14 cellular contexts compared by ENCODE assay signal in the genomic region with DNA sequence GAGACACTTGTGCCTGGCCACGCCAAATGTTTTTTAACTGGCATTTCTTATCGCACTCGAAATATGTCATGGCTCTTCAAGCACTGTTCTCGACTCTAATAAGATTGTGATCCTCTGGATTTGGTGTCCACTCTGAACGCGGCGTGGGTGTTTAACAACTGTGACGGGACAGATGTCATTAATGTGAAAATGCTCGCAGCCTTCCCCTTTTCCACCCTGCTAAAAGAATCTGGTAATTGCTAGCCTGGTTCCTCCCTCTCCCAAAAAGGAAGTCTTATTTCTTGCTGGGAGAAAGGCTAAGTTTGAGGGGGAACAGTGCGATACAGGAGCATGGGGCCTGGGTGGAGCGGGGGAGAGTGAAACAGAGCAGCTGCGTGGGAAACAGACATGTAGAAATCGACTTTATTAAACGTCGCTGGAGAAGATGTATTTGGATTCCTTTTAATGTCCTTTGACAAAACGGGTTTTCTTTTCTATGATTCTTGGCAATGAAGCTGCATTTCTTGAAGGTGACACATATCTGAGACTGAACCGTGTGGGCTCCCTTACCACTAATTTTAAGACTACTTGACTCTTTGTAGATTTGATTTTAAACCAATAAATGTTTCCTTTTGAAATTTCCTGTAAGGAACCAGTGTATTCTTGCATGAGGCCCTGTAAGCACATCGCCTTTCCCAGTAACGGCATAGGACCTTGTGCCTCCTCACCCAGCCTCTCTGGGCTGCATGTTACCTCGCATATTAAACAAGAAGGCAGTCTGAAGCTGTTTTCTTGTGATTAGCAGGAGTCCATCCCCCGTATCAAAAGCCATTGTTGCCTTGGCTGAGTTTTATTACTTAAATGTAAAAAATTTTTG. TPM values are rescaled to one million over a fixed set of nuclear protein-coding genes. Genes with fewer than 3 reads are reported as not detected.
DNase-seq lines count a peak whose midpoint lies in the region; ATAC-seq and TF ChIP-seq lines count a peak whose summit lies in the region.
"Had no signal": no experiment of that assay in that cellular context is flagged by ENCODE, and none has a peak within 500 bp of the region (broad histone marks: within the 10 kb centered on the region; RNA-seq: fewer than 3 reads in every experiment).

No MANE protein-coding gene starts in this region.

- TF ChIP-seq CTCF in coronary artery (IDR thresholded peaks at IDR 0.05) (no peak), left lung (IDR thresholded peaks at IDR 0.05) (no peak)

- peak overlapping the region; percentile 61 to 74 for H3K9ac ChIP-seq in stomach smooth muscle (ENCODE audit: low read length in 2 of 2)
- H3K9ac ChIP-seq: KMS-11 had no signal

- H3K27ac ChIP-seq in coronary artery (peak overlapping the region; percentile 87 to 88), left lung (peak overlapping the region; percentile 0 to 2), stomach smooth muscle (ENCODE audit: low read length) (peak overlapping the region; percentile 69)
- H3K27ac ChIP-seq: KMS-11 had no signal

- H3K27me3 ChIP-seq in left lung = no peaks in the 10 kb centered on the region
- H3K27me3 ChIP-seq in stomach smooth muscle (ENCODE audit: control insufficient read depth in 1 of 2, insufficient read depth in 2 of 2, low read length in 2 of 2) = no peaks in the 10 kb centered on the region

- no peak overlapping the region for H3K27ac Mint-ChIP-seq in activated naive CD4-positive, alpha-beta T cell treated with anti-CD3 and anti-CD28 coated beads for 36 hours
- H3K27ac Mint-ChIP-seq: activated naive CD8-positive, alpha-beta T cell had no signal

- ATAC-seq in left lung (peak; percentile 64), HG03442 (IDR thresholded peaks at IDR 0.05; ENCODE audit: unreplicated experiment) (no peak)
- ATAC-seq: esophagus mucosa had no signal

- H3K4me3 Mint-ChIP-seq in activated naive CD4-positive, alpha-beta T cell treated with anti-CD3 and anti-CD28 coated beads for 36 hours = no peak overlapping the region
- H3K4me3 Mint-ChIP-seq: activated naive CD8-positive, alpha-beta T cell had no signal

- H3K4me1 ChIP-seq in left lung = no peaks in the 10 kb centered on the region
- peaks cover 23% of the 10 kb centered on the region for H3K4me1 ChIP-seq in stomach smooth muscle (ENCODE audit: control insufficient read depth, insufficient read depth, low read length)

- H3K36me3 Mint-ChIP-seq in activated naive CD4-positive, alpha-beta T cell treated with anti-CD3 and anti-CD28 coated beads for 36 hours (ENCODE audit: low read depth) = peaks cover 6% of the 10 kb centered on the region

- peaks cover 36% of the 10 kb centered on the region for H3K4me1 Mint-ChIP-seq in activated naive CD4-positive, alpha-beta T cell treated with anti-CD3 and anti-CD28 coated beads for 36 hours (ENCODE audit: low read depth)

- in situ Hi-C loops in KBM-7 (cut with MboI; ENCODE audit: low pct_unique_long_range_greater_than_20kb, low sequenced_read_pairs) = no loop called here

- no peaks in the 10 kb centered on the region for H3K9me3 ChIP-seq in left lung
- no peaks in the 10 kb centered on the region for H3K9me3 ChIP-seq in stomach smooth muscle (ENCODE audit: control insufficient read depth in 2 of 2, low read length in 2 of 2)

- H3K36me3 ChIP-seq in left lung = no peaks in the 10 kb centered on the region
- H3K36me3 ChIP-seq in stomach smooth muscle (ENCODE audit: control insufficient read depth in 2 of 2, insufficient read depth in 2 of 2, low read length in 2 of 2) = no peaks in the 10 kb centered on the region

- no peaks in the 10 kb centered on the region for H3K27me3 Mint-ChIP-seq in activated naive CD4-positive, alpha-beta T cell treated with anti-CD3 and anti-CD28 coated beads for 36 hours (ENCODE audit: low read depth)
- H3K27me3 Mint-ChIP-seq: activated naive CD8-positive, alpha-beta T cell had no signal

- CTCF ChIA-PET in activated naive CD4-positive, alpha-beta T cell treated with anti-CD3 and anti-CD28 coated beads for 36 hours (lab: Charles Lee) = no interaction called here

- H3K4me3 ChIP-seq in coronary artery (peak overlapping the region; percentile 57), left lung (no peak overlapping the region), stomach smooth muscle (ENCODE audit: low read length in 2 of 2) (peak overlapping the region; percentile 52 to 64)

- DNase-seq in KBM-7 (peak; percentile 50), coronary artery (ENCODE audit: low spot score) (no peak), left lung (no peak), GM19238 (ENCODE audit: insufficient read length, low spot score) (no peak)
- no peak for DNase-seq in activated naive CD4-positive, alpha-beta T cell treated with anti-CD3 and anti-CD28 coated beads for 36 hours
- no peak for DNase-seq in stimulated activated CD4-positive, alpha-beta T cell treated with anti-CD3 and anti-CD28 coated beads, Interleukin-4, amount 100 ng/mL, for 1 hour
- DNase-seq: activated CD4-positive, alpha-beta T cell treated with anti-CD3 and anti-CD28 coated beads, Interleukin-2, amount 50 U/mL, for 4 hours; DMS53; NCI-H69 had no signal

- intact Hi-C loops in left lung (cut with DNase I) = no loop called here
- intact Hi-C loops in activated naive CD4-positive, alpha-beta T cell treated with anti-CD3 and anti-CD28 coated beads for 36 hours (cut with micrococcal nuclease) = no loop called here

- H3K9me3 Mint-ChIP-seq in activated naive CD4-positive, alpha-beta T cell treated with anti-CD3 and anti-CD28 coated beads for 36 hours = no peaks in the 10 kb centered on the region

RNA-seq across cellular contexts. Expression of a gene that starts 17.8 kb away (rescaled TPM):
- total RNA-seq in left lung = 10 to 100 TPM; 53.3 to 71.0 TPM
- 10 to 100 TPM; 57.7 to 68.5 TPM for total RNA-seq in activated naive CD4-positive, alpha-beta T cell treated with anti-CD3 and anti-CD28 coated beads for 36 hours

RNA-seq across cellular contexts. Expression of a gene that starts 51.5 kb away (rescaled TPM):
- under 1 TPM in 1 of 2 donors, not detected in 1; 0.58 TPM for total RNA-seq in left lung
- total RNA-seq in activated naive CD4-positive, alpha-beta T cell treated with anti-CD3 and anti-CD28 coated beads for 36 hours = not detected

Comparison
In these comparisons a context has a peak if more than half of its experiments do, and no peak if none do; other contexts are left out.
1. H3K27ac ChIP-seq: peak in every context shown above with its lines; median percentile 88 in coronary artery; 69 in stomach smooth muscle; 1 in left lung.
2. H3K4me3 ChIP-seq: peak in coronary artery (single experiment) and stomach smooth muscle (2 of 2); none in left lung (0 of 2).